ENCODE assay signal across 8 cellular contexts in the genomic region with DNA sequence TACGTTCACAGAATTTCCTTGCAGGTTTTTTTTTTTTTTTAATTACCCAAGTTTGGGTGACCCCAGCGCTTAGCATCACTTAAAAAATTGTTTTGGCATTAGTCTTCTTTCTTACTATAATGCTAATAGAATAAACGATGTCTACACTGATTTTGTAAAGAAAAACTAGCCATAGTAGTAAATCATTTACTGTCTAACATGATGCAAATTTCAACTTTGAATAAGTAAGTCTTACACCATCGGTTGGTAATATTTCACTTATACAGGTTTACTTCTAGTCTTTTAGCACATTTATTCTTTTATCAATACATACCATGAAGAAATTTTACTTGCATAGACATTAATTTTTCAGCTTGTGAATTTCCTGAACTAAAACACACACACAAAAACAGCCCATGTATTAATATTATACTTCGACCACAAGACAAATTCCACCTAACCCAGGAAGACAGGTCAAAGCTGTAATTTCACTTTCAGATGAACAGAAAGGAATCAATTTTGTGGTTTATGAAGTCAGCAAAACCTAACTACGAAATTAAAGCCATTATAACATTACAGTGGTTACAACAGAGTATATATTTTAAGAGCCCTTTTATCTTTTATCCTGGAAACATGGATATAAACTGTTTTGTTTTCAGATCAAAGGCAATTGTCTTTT. TPM values are rescaled to one million over a fixed set of nuclear protein-coding genes. Genes with fewer than 3 reads are reported as not detected.
DNase-seq lines count a peak whose midpoint lies in the region; ATAC-seq and TF ChIP-seq lines count a peak whose summit lies in the region.

No MANE protein-coding gene starts in this region.

- no peaks in the 10 kb centered on the region for H3K36me3 ChIP-seq in ectodermal cell (ENCODE audit: control insufficient read depth, insufficient read depth, low read length)
- no peaks in the 10 kb centered on the region for H3K36me3 ChIP-seq in stomach

- TF ChIP-seq POLR2A in stomach (IDR thresholded peaks at IDR 0.05) = no peak

- H3K4me1 ChIP-seq in ectodermal cell (ENCODE audit: control insufficient read depth, insufficient read depth, low read length) (peaks cover 14% of the 10 kb centered on the region), stomach (peaks cover 19 to 75% (median 39%) of the 10 kb centered on the region in 4 donors)

- 85 to 93% methylated on average over 3 of the region's 6 CpGs for WGBS in ectodermal cell, 2 experiments
- 22 to 55% (median 37%) methylated on average over 6 of the region's 6 CpGs for WGBS in stomach, 5 donors

- CTCF ChIA-PET in activated naive CD4-positive, alpha-beta T cell treated with anti-CD3 and anti-CD28 coated beads, Interleukin-2, amount 10 ng/mL, durations not matched to agents 7 days and 5 days (lab: Charles Lee) = interaction anchor here (8.7 kb wide), 1 partner anchor 21 kb away, joined by 67 read pairs; no protein-coding TSS in a partner anchor

- peak overlapping the region; percentile 92 for H3K4me3 Mint-ChIP-seq in activated naive CD4-positive, alpha-beta T cell treated with anti-CD3 and anti-CD28 coated beads, Interleukin-2, amount 10 ng/mL, durations not matched to agents 7 days and 5 days

- peaks cover 79% of the 10 kb centered on the region for H3K4me1 Mint-ChIP-seq in activated naive CD4-positive, alpha-beta T cell treated with anti-CD3 and anti-CD28 coated beads, Interleukin-2, amount 10 ng/mL, durations not matched to agents 7 days and 5 days

- no peaks in the 10 kb centered on the region for H3K9me3 ChIP-seq in ectodermal cell (ENCODE audit: control insufficient read depth, low read length)
- no peaks in the 10 kb centered on the region for H3K9me3 ChIP-seq in stomach

- H3K36me3 Mint-ChIP-seq in activated naive CD4-positive, alpha-beta T cell treated with anti-CD3 and anti-CD28 coated beads, Interleukin-2, amount 10 ng/mL, durations not matched to agents 7 days and 5 days = peaks cover 16% of the 10 kb centered on the region

- peaks cover 4% of the 10 kb centered on the region for H3K27me3 Mint-ChIP-seq in activated naive CD4-positive, alpha-beta T cell treated with anti-CD3 and anti-CD28 coated beads, Interleukin-2, amount 10 ng/mL, durations not matched to agents 7 days and 5 days

- H3K27me3 ChIP-seq in ectodermal cell (ENCODE audit: control insufficient read depth, insufficient read depth, low read length, poor library complexity, severe bottlenecking) = no peaks in the 10 kb centered on the region
- peaks cover 0 to 5% (median 0%) of the 10 kb centered on the region in 3 donors for H3K27me3 ChIP-seq in stomach

- DNase-seq in activated naive CD4-positive, alpha-beta T cell treated with anti-CD3 and anti-CD28 coated beads, Interleukin-2, amount 10 ng/mL, durations not matched to agents 7 days and 5 days = no peak
- DNase-seq in activated naive CD4-positive, alpha-beta T cell treated with anti-CD3 and anti-CD28 coated beads, Interleukin-2, amount 50 U/mL, for 16 hours = no peak
- no peak for DNase-seq in stomach
- no peak for DNase-seq in NCI-H748 treated with DMSO at 0.1 percent for 48 hours (lab: John Stamatoyannopoulos, UW)
- DNase-seq in stimulated activated CD4-positive, alpha-beta T cell treated with anti-CD3 and anti-CD28 coated beads, Interleukin-2, amount 100 ng/mL, for 48 hours = no peak
- DNase-seq in DMS 273 treated with DMSO at 0.1 percent for 48 hours (lab: John Stamatoyannopoulos, UW) = no peak

- H3K27ac Mint-ChIP-seq in activated naive CD4-positive, alpha-beta T cell treated with anti-CD3 and anti-CD28 coated beads, Interleukin-2, amount 10 ng/mL, durations not matched to agents 7 days and 5 days = peak overlapping the region; percentile 97

- ATAC-seq in HG03565 (IDR thresholded peaks at IDR 0.05; ENCODE audit: unreplicated experiment) = peak; percentile 31

- H3K4me3 ChIP-seq in ectodermal cell (ENCODE audit: insufficient read depth, low read depth, low read length) (peak overlapping the region; percentile 98), stomach (peak overlapping the region; percentile 68 to 91 (median 78))

- no peak for TF ChIP-seq CTCF in stomach (IDR thresholded peaks at IDR 0.05)

- H3K27ac ChIP-seq in ectodermal cell (ENCODE audit: insufficient read depth, low read depth, low read length, poor library complexity, severe bottlenecking) (no peak overlapping the region), stomach (no peak overlapping the region)

- intact Hi-C loops in stomach (cut with DNase I; ENCODE audit: low total_unique reads) = no loop called here

- no peak for TF ChIP-seq EP300 in stomach (IDR thresholded peaks at IDR 0.05)

- H3K9me3 Mint-ChIP-seq in activated naive CD4-positive, alpha-beta T cell treated with anti-CD3 and anti-CD28 coated beads, Interleukin-2, amount 10 ng/mL, durations not matched to agents 7 days and 5 days = no peaks in the 10 kb centered on the region

RNA-seq across cellular contexts. Expression of a gene that starts 1.9 kb away (rescaled TPM):
- 85.1 TPM for polyA plus RNA-seq in ectodermal cell (2013, experiment 1 of 4)
- 80.8 TPM for polyA plus RNA-seq in ectodermal cell (2013, experiment 2 of 4)
- 58.3 TPM for polyA plus RNA-seq in ectodermal cell (2013, experiment 3 of 4)
- 68.3 TPM for polyA plus RNA-seq in ectodermal cell (2013, experiment 4 of 4)
- total RNA-seq in stomach = 100 to 1,000 TPM in 1 of 5 donors, 10 to 100 TPM in 2, 1 to 10 TPM in 2; 6.4 to 147 (median 42.4) TPM
- 10 to 100 TPM; 12.1 to 41.7 (median 31.4) TPM for polyA plus RNA-seq in stomach
